Comparison of ENCODE assay signal across 15 cellular contexts in genomic region chr2:230599854-230600253, GRCh38.
"Had no signal": no experiment of that assay in that cellular context is flagged by ENCODE, and none has a peak within 500 bp of the region (broad histone marks: within the 10 kb centered on the region; RNA-seq: fewer than 3 reads in every experiment).

No MANE protein-coding gene starts in this region.

- DNase-seq: activated naive CD4-positive, alpha-beta T cell treated with Interleukin-2 at 50 U/mL for 16 hours; activated T-cell treated with anti-CD3 and anti-CD28 coated beads, Interleukin-2, amount 50 U/mL, for 48 hours; cortex of kidney; effector CD8-positive, alpha-beta T cell; heart right ventricle; occipital lobe; right cardiac atrium; stimulated activated naive CD4-positive, alpha-beta T cell treated with Interleukin-2 at 50 U/mL for 16 hours; upper lobe of right lung had no signal

- H3K27ac ChIP-seq: heart right ventricle, upper lobe of right lung had no signal

- H3K9me3 ChIP-seq: upper lobe of right lung had no signal

- H3K27me3 ChIP-seq: upper lobe of right lung had no signal

- H3K4me3 ChIP-seq: heart right ventricle, smooth muscle cell, upper lobe of right lung had no signal

- H3K4me1 Mint-ChIP-seq: nephron had no signal

- H3K36me3 ChIP-seq: heart right ventricle, upper lobe of right lung had no signal

- H3K27ac Mint-ChIP-seq: nephron; progenitor cell of endocrine pancreas; T-helper 2 cell treated with Interferon-gamma antibody and Interleukin-4, amounts not matched to agents 5 μg/mL and 100 μg/mL, for 36 hours had no signal

- H3K4me3 Mint-ChIP-seq: nephron had no signal

- H3K27me3 Mint-ChIP-seq: progenitor cell of endocrine pancreas had no signal

- H3K4me2 ChIP-seq: smooth muscle cell had no signal

- ATAC-seq: activated CD4-positive, CD25-positive, alpha-beta regulatory T cell treated with anti-CD3 and anti-CD28 coated beads, Interleukin-2, amount 50 U/mL, for 24 hours; heart right ventricle; left lobe of liver; right cardiac atrium; upper lobe of right lung had no signal
